ENCODE assay signal across 21 cellular contexts in the genomic region with DNA sequence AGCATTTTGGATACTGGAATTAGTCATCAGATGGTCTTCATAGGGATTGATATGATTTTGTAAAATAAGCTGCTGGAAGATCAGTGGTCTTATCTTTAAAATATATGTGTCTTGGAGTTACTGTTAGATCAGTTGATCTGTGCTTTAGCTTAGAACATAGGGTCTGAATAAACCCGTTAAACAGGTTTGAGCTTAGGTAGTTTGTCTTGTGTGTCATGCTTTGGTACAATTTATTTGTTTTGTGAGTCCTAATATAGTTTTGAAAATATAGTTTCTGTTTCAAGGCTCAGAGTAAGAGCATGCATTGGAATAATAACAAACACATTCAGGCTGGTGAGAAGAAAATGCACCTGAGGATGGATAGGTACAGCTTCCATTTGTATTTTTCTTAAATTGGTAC.
DNase-seq lines count a peak whose midpoint lies in the region; ATAC-seq, FAIRE-seq and TF ChIP-seq lines count a peak whose summit lies in the region.
"Had no signal": no experiment of that assay in that cellular context is flagged by ENCODE, and none has a peak within 500 bp of the region (broad histone marks: within the 10 kb centered on the region; RNA-seq: fewer than 3 reads in every experiment).

No MANE protein-coding gene starts in this region.

- ATAC-seq in IMR-90 (ENCODE audit: low read depth) (no peak), HG02981 (IDR thresholded peaks at IDR 0.05; ENCODE audit: unreplicated experiment) (no peak)
- ATAC-seq in stimulated activated naive CD8-positive, alpha-beta T cell treated with anti-CD3 and anti-CD28 coated beads, Interleukin-15, amount 100 ng/mL, for 72 hours, result no peak
- ATAC-seq: GM12878, HCT116, Panc1, T-helper 17 cell had no signal

- TF ChIP-seq RAD21 in IMR-90 (IDR thresholded peaks at IDR 0.05; ENCODE audit: low read length), result no peak

- WGBS in IMR-90 (ENCODE audit: extremely low coverage in 2 of 2, insufficient read length in 1 of 2), 2 experiments, result no CpG with 5 or more reads among the region's 1 CpG

- H3K36me3 Mint-ChIP-seq in type B pancreatic cell, result no peaks in the 10 kb centered on the region
- H3K36me3 Mint-ChIP-seq: CD14-positive monocyte had no signal

- CTCF ChIA-PET in IMR-90 (lab: Yijun Ruan, JAX), result interaction anchor here (0.6 to 1.5 kb wide), 2 partner anchors 9 to 48 kb away, joined by 3 to 8 read pairs; no protein-coding TSS in a partner anchor

- in situ Hi-C loops in IMR-90 (cut with MboI; ENCODE audit: low sequenced_read_pairs), result loop anchor here (25.0 kb wide), 1 partner anchor 386 kb away; no protein-coding TSS in a partner anchor

- intact Hi-C loops in IMR-90 (cut with micrococcal nuclease), result no loop called here

- H3K27ac ChIP-seq in IMR-90 (ENCODE audit: insufficient read depth, low read length), result no peak overlapping the region

- DNase-seq in NCI-H510A treated with DMSO at 0.1 percent for 48 hours (lab: John Stamatoyannopoulos, UW), result peak; percentile 24
- no peak for DNase-seq in NCI-H510A (lab: John Stamatoyannopoulos, UW)
- DNase-seq in IMR-90, result no peak
- DNase-seq in bronchial epithelial cell (ENCODE audit: low read depth), result peak; percentile 77
- no peak for DNase-seq in type B pancreatic cell (ENCODE audit: extremely low spot score, unreplicated experiment)
- DNase-seq in stimulated activated naive CD8-positive, alpha-beta T cell treated with anti-CD3 and anti-CD28 coated beads, Interleukin-15, amount 100 ng/mL, for 72 hours, result no peak
- no peak for DNase-seq in NCI-H128 (lab: John Stamatoyannopoulos, UW; ENCODE audit: unreplicated experiment)
- DNase-seq: 8988T, GF-D8, GOT3, MG63, NCI-H1092, NCI-H146, NCI-H2029 treated with DMSO at 0.1 percent for 48 hours, NCI-H2171 treated with DMSO at 0.1 percent for 48 hours, T-helper 17 cell had no signal

- no peak overlapping the region for H3K4me2 ChIP-seq in IMR-90 (ENCODE audit: low read depth, low read length)

- H3K9ac ChIP-seq in IMR-90 (ENCODE audit: low read depth, low read length), result no peak overlapping the region

- peaks cover 3% of the 10 kb centered on the region for H3K9me3 ChIP-seq in IMR-90 (ENCODE audit: control insufficient read depth, insufficient read depth, low read length)

- H3K4me1 ChIP-seq in IMR-90 (ENCODE audit: control insufficient read depth, insufficient read depth, low read length), result no peaks in the 10 kb centered on the region; the same call in 1 of the 2 replicates

- H2AK5ac ChIP-seq in IMR-90 (ENCODE audit: low read depth, low read length), result no peak overlapping the region

- H2BK20ac ChIP-seq in IMR-90 (ENCODE audit: low read depth, low read length), result no peak overlapping the region

- no peak overlapping the region for H3K4me3 ChIP-seq in IMR-90 (ENCODE audit: insufficient read depth, low read depth, low read length)
- no peak overlapping the region for H3K4me3 ChIP-seq in bronchial epithelial cell (ENCODE audit: low read depth, low read length)
- H3K4me3 ChIP-seq: GM12878, MG63 had no signal

- peak overlapping the region; percentile 76; the same call in 1 of the 2 replicates for H4K91ac ChIP-seq in IMR-90 (ENCODE audit: insufficient read depth, low read depth, low read length)

- dilution Hi-C loops in IMR-90 (cut with HindIII; ENCODE audit: low sequenced_read_pairs, unreplicated experiment), result no loop called here

- peak overlapping the region; percentile 62 for H3K14ac ChIP-seq in IMR-90 (replicated peaks; ENCODE audit: low read depth, low read length)

- H3K36me3 ChIP-seq in IMR-90 (ENCODE audit: control insufficient read depth, insufficient read depth, low read length), result no peaks in the 10 kb centered on the region
- no peaks in the 10 kb centered on the region for H3K36me3 ChIP-seq in bronchial epithelial cell (ENCODE audit: control insufficient read depth, insufficient read depth, low read length)
- H3K36me3 ChIP-seq: MG63 had no signal

- H2BK15ac ChIP-seq in IMR-90 (ENCODE audit: low read depth, low read length), result no peak overlapping the region; the same call in 2 of the 3 replicates

- no peaks in the 10 kb centered on the region for H3K4me1 Mint-ChIP-seq in type B pancreatic cell (ENCODE audit: unreplicated experiment)
- H3K4me1 Mint-ChIP-seq in stimulated activated naive CD8-positive, alpha-beta T cell treated with anti-CD3 and anti-CD28 coated beads, Interleukin-15, amount 100 ng/mL, for 72 hours, result no peaks in the 10 kb centered on the region
- H3K4me1 Mint-ChIP-seq: CD14-positive monocyte, T-helper 17 cell had no signal

- H3K4me3 Mint-ChIP-seq in type B pancreatic cell, result no peak overlapping the region
- H3K4me3 Mint-ChIP-seq in stimulated activated naive CD8-positive, alpha-beta T cell treated with anti-CD3 and anti-CD28 coated beads, Interleukin-15, amount 100 ng/mL, for 72 hours, result no peak overlapping the region
- H3K4me3 Mint-ChIP-seq: CD14-positive monocyte, T-helper 17 cell had no signal

- H2AFZ ChIP-seq in IMR-90 (replicated peaks; ENCODE audit: low read length, poor library complexity), result no peak overlapping the region

- H3K23ac ChIP-seq in IMR-90 (ENCODE audit: low read depth, low read length), result no peak overlapping the region; the same call in 1 of the 2 replicates

- H2BK5ac ChIP-seq in IMR-90 (ENCODE audit: low read depth, low read length, poor library complexity, severe bottlenecking), result peak overlapping the region; percentile 88

- 0 out of 4 replicates have a peak overlapping the region, but pooled peaks of 1 of the 2 experiments have one; percentile 12 for H4K8ac ChIP-seq in IMR-90 (ENCODE audit: low read depth in 2 of 2, low read length in 2 of 2)

- peak overlapping the region; percentile 50 for H3K27ac Mint-ChIP-seq in type B pancreatic cell
- H3K27ac Mint-ChIP-seq in stimulated activated naive CD8-positive, alpha-beta T cell treated with anti-CD3 and anti-CD28 coated beads, Interleukin-15, amount 100 ng/mL, for 72 hours, result no peak overlapping the region
- H3K27ac Mint-ChIP-seq: CD14-positive monocyte, T-helper 17 cell had no signal

- H4K5ac ChIP-seq in IMR-90 (ENCODE audit: low read depth, low read length), result no peak overlapping the region

- no peak overlapping the region for H2AK9ac ChIP-seq in IMR-90 (replicated peaks; ENCODE audit: low read depth, low read length, poor library complexity)

- FAIRE-seq in bronchial epithelial cell (lab: Jason Lieb, UNC), result no peak
- FAIRE-seq: GM12878 had no signal

- H3K79me1 ChIP-seq in IMR-90 (ENCODE audit: low read depth in 1 of 2, low read length in 2 of 2), result no peaks in the 10 kb centered on the region

- no peak for TF ChIP-seq POLR2A in IMR-90 (IDR thresholded peaks at IDR 0.05; ENCODE audit: low read depth, low read length)

- BruUV-seq in IMR-90 (replicated peaks; lab: Mats Ljungman, UMichigan), result no TSS peak

- H3K4ac ChIP-seq in IMR-90 (ENCODE audit: low read depth, low read length), result no peak overlapping the region

- TF ChIP-seq CTCF in IMR-90 (conservative IDR thresholded peaks at IDR 0.05; ENCODE audit: low read depth, low read length), result no peak
- TF ChIP-seq CTCF in bronchial epithelial cell (IDR thresholded peaks at IDR 0.05; ENCODE audit: insufficient read depth, low read length, severe bottlenecking), result no peak
- no peak for TF ChIP-seq CTCF in type B pancreatic cell (conservative IDR thresholded peaks at IDR 0.05)

- no peaks in the 10 kb centered on the region for H3K9me1 ChIP-seq in IMR-90 (ENCODE audit: insufficient read depth, low read length)

- POLR2A ChIA-PET in IMR-90 (lab: Charles Lee; ENCODE audit: unreplicated experiment), result no interaction called here

- H2BK120ac ChIP-seq in IMR-90 (ENCODE audit: low read depth, low read length), result no peak overlapping the region

- H3K27me3 ChIP-seq in IMR-90 (ENCODE audit: control insufficient read depth, insufficient read depth, low read length) (no peaks in the 10 kb centered on the region), bronchial epithelial cell (ENCODE audit: control insufficient read depth, insufficient read depth, low read length) (no peaks in the 10 kb centered on the region)
- H3K27me3 ChIP-seq: MG63 had no signal

- no peaks in the 10 kb centered on the region for H3K27me3 Mint-ChIP-seq in type B pancreatic cell
- H3K27me3 Mint-ChIP-seq in stimulated activated naive CD8-positive, alpha-beta T cell treated with anti-CD3 and anti-CD28 coated beads, Interleukin-15, amount 100 ng/mL, for 72 hours, result no peaks in the 10 kb centered on the region
- H3K27me3 Mint-ChIP-seq: T-helper 17 cell had no signal

- no peak overlapping the region; the same call in 1 of the 2 replicates for H3K18ac ChIP-seq in IMR-90 (ENCODE audit: low read depth, low read length)

- no peak overlapping the region for H3K56ac ChIP-seq in IMR-90 (ENCODE audit: extremely low read depth, insufficient read depth, low read length)

- no peaks in the 10 kb centered on the region for H3K9me3 Mint-ChIP-seq in type B pancreatic cell
- peaks cover 0 to 10% of the 10 kb centered on the region in 2 donors for H3K9me3 Mint-ChIP-seq in stimulated activated naive CD8-positive, alpha-beta T cell treated with anti-CD3 and anti-CD28 coated beads, Interleukin-15, amount 100 ng/mL, for 72 hours

- no peaks in the 10 kb centered on the region for H4K20me1 ChIP-seq in IMR-90 (ENCODE audit: insufficient read depth, low read length)

TF ChIP-seq in IMR-90, 13 proteins besides CTCF, POLR2A, EP300 and RAD21:
- TF ChIP-seq RFX5 (IDR thresholded peaks at IDR 0.05; ENCODE audit: low read depth, low read length) (no peak), MXI1 (IDR thresholded peaks at IDR 0.05; ENCODE audit: borderline replicate concordance, low read depth, low read length) (no peak), RCOR1 (IDR thresholded peaks at IDR 0.05; ENCODE audit: insufficient replicate concordance, low read length) (no peak), FOS (IDR thresholded peaks at IDR 0.05; ENCODE audit: low read depth, low read length) (no peak), SMC3 (IDR thresholded peaks at IDR 0.05; ENCODE audit: low read depth, low read length) (no peak)
- TF ChIP-seq, protein P1, sequence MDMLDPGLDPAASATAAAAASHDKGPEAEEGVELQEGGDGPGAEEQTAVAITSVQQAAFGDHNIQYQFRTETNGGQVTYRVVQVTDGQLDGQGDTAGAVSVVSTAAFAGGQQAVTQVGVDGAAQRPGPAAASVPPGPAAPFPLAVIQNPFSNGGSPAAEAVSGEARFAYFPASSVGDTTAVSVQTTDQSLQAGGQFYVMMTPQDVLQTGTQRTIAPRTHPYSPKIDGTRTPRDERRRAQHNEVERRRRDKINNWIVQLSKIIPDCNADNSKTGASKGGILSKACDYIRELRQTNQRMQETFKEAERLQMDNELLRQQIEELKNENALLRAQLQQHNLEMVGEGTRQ (IDR thresholded peaks at IDR 0.05; ENCODE audit: low read depth, low read length), result no peak
TF ChIP-seq in IMR-90: peak in this region for 0.

Comparison
In these comparisons a context has a peak if more than half of its experiments do, and no peak if none do; other contexts are left out.
1. DNase-seq: peak in NCI-H510A treated with DMSO at 0.1 percent for 48 hours (single experiment) and bronchial epithelial cell (single experiment); none in NCI-H510A (single experiment), IMR-90 (single experiment), type B pancreatic cell (single experiment), stimulated activated naive CD8-positive, alpha-beta T cell treated with anti-CD3 and anti-CD28 coated beads, Interleukin-15, amount 100 ng/mL, for 72 hours (0 of 2) and NCI-H128 (single experiment).